Comparison of ENCODE assay signal across 10 cellular contexts in the genomic region with DNA sequence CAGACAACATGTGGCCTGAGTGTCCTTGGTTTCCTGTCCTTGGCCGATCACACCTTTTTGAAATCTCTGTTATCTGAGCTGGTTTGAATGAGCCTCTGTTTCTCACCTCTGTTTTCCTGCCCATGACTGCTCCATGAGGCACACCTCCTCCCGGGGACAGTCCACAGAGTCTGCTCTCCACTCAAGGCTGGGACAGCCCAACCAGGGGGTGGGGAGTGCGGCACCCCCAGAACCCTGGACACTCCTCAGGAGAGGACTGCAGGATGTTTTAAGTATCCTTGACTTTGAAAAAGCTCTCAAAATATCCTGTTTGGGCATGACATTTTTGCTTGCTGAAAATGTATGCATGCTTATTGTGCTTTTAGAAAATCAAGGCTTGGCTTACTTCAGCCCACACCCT.
"Had no signal": no experiment of that assay in that cellular context is flagged by ENCODE, and none has a peak within 500 bp of the region (broad histone marks: within the 10 kb centered on the region; RNA-seq: fewer than 3 reads in every experiment).

No MANE protein-coding gene starts in this region.

- H3K36me3 ChIP-seq: HAP-1 had no signal

- FAIRE-seq: H1, H54 had no signal

- H3K9me3 ChIP-seq: HAP-1 had no signal

- H3K4me3 ChIP-seq: GM23248, GM23338, HAP-1 had no signal

- H3K4me1 ChIP-seq: HAP-1 had no signal

- DNase-seq: GM23248, GOT3, H7, H9, HCEC 1CT, HFFc6 had no signal

- H3K27ac ChIP-seq: GM23248 had no signal
